In the genomic region with DNA sequence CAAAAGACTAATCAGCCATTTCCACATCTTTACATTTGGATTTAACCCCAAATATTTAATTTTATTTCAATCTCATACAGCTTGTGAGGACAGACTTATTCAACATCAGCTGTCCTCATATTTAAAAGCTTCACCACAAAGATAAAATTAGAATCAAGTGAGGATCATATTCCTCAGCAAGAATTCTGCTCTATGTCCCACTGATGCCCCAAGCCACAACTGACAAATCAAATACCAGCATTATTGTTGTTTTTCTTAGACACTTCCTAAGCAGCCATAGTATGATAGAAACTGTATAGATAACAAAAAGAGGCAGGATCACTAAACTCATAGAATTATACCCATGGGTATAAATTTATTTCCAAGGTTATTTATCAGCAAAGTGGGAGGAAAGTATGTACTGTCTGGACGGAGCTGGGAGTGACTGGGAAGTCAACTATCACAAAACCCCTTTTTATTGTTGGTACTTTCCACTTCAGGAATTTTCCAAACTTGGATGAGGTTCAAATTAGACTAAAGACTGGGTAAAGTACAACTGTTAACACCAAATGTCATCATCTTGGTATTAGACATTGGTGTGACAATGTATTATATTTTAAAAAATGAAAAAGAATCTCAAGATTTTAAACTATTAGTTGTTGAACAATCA, we compare ENCODE assay signal across 18 cellular contexts. TPM values are rescaled to one million over a fixed set of nuclear protein-coding genes. Genes with fewer than 3 reads are reported as not detected.
DNase-seq lines count a peak whose midpoint lies in the region; ATAC-seq, FAIRE-seq and TF ChIP-seq lines count a peak whose summit lies in the region.
"Had no signal": no experiment of that assay in that cellular context is flagged by ENCODE, and none has a peak within 500 bp of the region (broad histone marks: within the 10 kb centered on the region; RNA-seq: fewer than 3 reads in every experiment).

No MANE protein-coding gene starts in this region.

- H3K27ac Mint-ChIP-seq in osteocyte (ENCODE audit: unreplicated experiment): peak overlapping the region; percentile 42
- H3K27ac Mint-ChIP-seq: CD4-positive, CD25-positive, alpha-beta regulatory T cell; immature natural killer cell; T-helper 2 cell treated with Interferon-gamma antibody and Interleukin-4, amounts not matched to agents 5 μg/mL and 100 μg/mL, for 36 hours had no signal

- ATAC-seq in HepG2: no peak

- intact Hi-C loops in adrenal gland (cut with DNase I): no loop called here
- intact Hi-C loops in vagina (cut with DNase I): no loop called here
- intact Hi-C loops in HepG2 (cut with micrococcal nuclease; ENCODE audit: unreplicated experiment): no loop called here

- no peak overlapping the region for H3K4me3 ChIP-seq in adrenal gland
- H3K4me3 ChIP-seq in fibroblast of the aortic adventitia (ENCODE audit: low read depth, low read length): no peak overlapping the region
- no peak overlapping the region for H3K4me3 ChIP-seq in vagina
- no peak overlapping the region for H3K4me3 ChIP-seq in HepG2 (replicated peaks in 1 of 3; ENCODE audit: insufficient read depth in 1 of 3, low read depth in 2 of 3, low read length in 3 of 3)

- no peak for TF ChIP-seq EP300 in HepG2 (IDR thresholded peaks at IDR 0.05; ENCODE audit: low read depth in 2 of 2, low read length in 2 of 2)
- no peak for TF ChIP-seq EP300 in HepG2 (CRISPR knock-in tag; IDR thresholded peaks at IDR 0.05; ENCODE audit: borderline replicate concordance)

- POLR2A ChIA-PET in HepG2 (lab: Yijun Ruan, JAX): no interaction called here

- no peak overlapping the region for H3K4me3 Mint-ChIP-seq in osteocyte (ENCODE audit: unreplicated experiment)
- H3K4me3 Mint-ChIP-seq: CD4-positive, CD25-positive, alpha-beta regulatory T cell; immature natural killer cell; T-helper 2 cell treated with Interferon-gamma antibody and Interleukin-4, amounts not matched to agents 5 μg/mL and 100 μg/mL, for 36 hours had no signal

- no peak for DNase-seq in adrenal gland
- DNase-seq in fibroblast of the aortic adventitia (ENCODE audit: low read depth): peak; percentile 23
- DNase-seq in osteocyte (ENCODE audit: extremely low spot score, unreplicated experiment): no peak
- DNase-seq in vagina (ENCODE audit: extremely low spot score in 2 of 2): no peak
- DNase-seq in AG08396 (ENCODE audit: low spot score): no peak
- DNase-seq in HepG2 (ENCODE audit: low spot score): no peak
- DNase-seq in CD1c-positive myeloid dendritic cell (ENCODE audit: extremely low spot score): no peak
- DNase-seq: activated gamma-delta T cell; CD4-positive, CD25-positive, alpha-beta regulatory T cell; immature natural killer cell; NCI-H146; NCI-H446; SHP77 treated with DMSO at 0.1 percent for 48 hours had no signal

- H3K9me3 Mint-ChIP-seq in osteocyte (ENCODE audit: unreplicated experiment): no peaks in the 10 kb centered on the region
- H3K9me3 Mint-ChIP-seq: CD4-positive, CD25-positive, alpha-beta regulatory T cell; immature natural killer cell; T-helper 2 cell treated with Interferon-gamma antibody and Interleukin-4, amounts not matched to agents 5 μg/mL and 100 μg/mL, for 36 hours had no signal

- CTCF ChIA-PET in HepG2 (lab: Yijun Ruan, JAX; ENCODE audit: low intra/inter-chr PET ratio, low total read pairs): no interaction called here

- H3K4me2 ChIP-seq in HepG2 (ENCODE audit: low read depth, low read length): no peak overlapping the region

- TF ChIP-seq RAD21 in HepG2 (CRISPR knock-in tag; IDR thresholded peaks at IDR 0.05): no peak

- TF ChIP-seq POLR2A in adrenal gland (IDR thresholded peaks at IDR 0.05): no peak
- no peak for TF ChIP-seq POLR2A in vagina (IDR thresholded peaks at IDR 0.05)
- no peak for TF ChIP-seq POLR2A in HepG2 (IDR thresholded peaks at IDR 0.05; ENCODE audit: insufficient read depth in 1 of 2, low read depth in 2 of 2, low read length in 2 of 2)

- TF ChIP-seq CTCF in adrenal gland (IDR thresholded peaks at IDR 0.05) (no peak), fibroblast of the aortic adventitia (IDR thresholded peaks at IDR 0.05; ENCODE audit: insufficient read depth, low read length) (no peak), osteocyte (IDR thresholded peaks at IDR 0.05) (no peak), vagina (IDR thresholded peaks at IDR 0.05) (no peak), HepG2 (CRISPR knock-in tag; IDR thresholded peaks at IDR 0.05) (no peak)

- H3K79me2 ChIP-seq in HepG2 (ENCODE audit: insufficient read depth, low read length): no peaks in the 10 kb centered on the region

- no peak overlapping the region for H3K9ac ChIP-seq in HepG2 (ENCODE audit: insufficient read depth, low read depth, low read length)

- in situ Hi-C loops in HepG2 (cut with HindIII; ENCODE audit: extremely low pct_ligation_motif_present, low pct_unique_long_range_greater_than_20kb): no loop called here

- H3K9me3 ChIP-seq in adrenal gland (replicated peaks in 1 of 3): no peaks in the 10 kb centered on the region
- no peaks in the 10 kb centered on the region for H3K9me3 ChIP-seq in vagina
- no peaks in the 10 kb centered on the region for H3K9me3 ChIP-seq in HepG2 (ENCODE audit: low read length)

- peaks cover 30% of the 10 kb centered on the region for H3K4me1 Mint-ChIP-seq in osteocyte (ENCODE audit: unreplicated experiment)
- H3K4me1 Mint-ChIP-seq: immature natural killer cell had no signal

- 67 to 82% (median 70%) methylated on average over 1 of the region's 1 CpG for WGBS in adrenal gland, 4 donors
- WGBS in HepG2 (ENCODE audit: low lambda C conversion rate): 4% methylated on average over 1 of the region's 1 CpG

- no peak for FAIRE-seq in HepG2 (lab: Jason Lieb, UNC)

- no peaks in the 10 kb centered on the region for H3K36me3 Mint-ChIP-seq in osteocyte (ENCODE audit: unreplicated experiment)

- H3K36me3 ChIP-seq in adrenal gland (replicated peaks in 1 of 2) (no peaks in the 10 kb centered on the region), vagina (no peaks in the 10 kb centered on the region), HepG2 (replicated peaks in 1 of 2; ENCODE audit: control insufficient read depth in 1 of 2, insufficient read depth in 2 of 2, low read length in 2 of 2) (no peaks in the 10 kb centered on the region)

- no TSS peak for BruUV-seq in HepG2 (replicated peaks; lab: Mats Ljungman, UMichigan)

- H2AFZ ChIP-seq in HepG2 (ENCODE audit: low read length): no peak overlapping the region

- H3K4me1 ChIP-seq in adrenal gland (replicated peaks in 1 of 2) (peaks cover 15 to 35% of the 10 kb centered on the region in 2 donors), vagina (peaks cover 12% of the 10 kb centered on the region), HepG2 (ENCODE audit: insufficient read depth, low read length) (no peaks in the 10 kb centered on the region)

- peak overlapping the region in 4 of 5 donors; percentile 46 to 81 (median 66) for H3K27ac ChIP-seq in adrenal gland
- peak overlapping the region; percentile 1 for H3K27ac ChIP-seq in vagina
- no peak overlapping the region for H3K27ac ChIP-seq in HepG2 (ENCODE audit: extremely low read length, insufficient read depth, low read length)

- H3K27me3 ChIP-seq in adrenal gland: no peaks in the 10 kb centered on the region
- H3K27me3 ChIP-seq in vagina: no peaks in the 10 kb centered on the region
- no peaks in the 10 kb centered on the region; a peak in 1 of 5 replicates for H3K27me3 ChIP-seq in HepG2 (ENCODE audit: control insufficient read depth in 1 of 2, insufficient read depth in 2 of 2, low read length in 2 of 2)

- peaks cover 5% of the 10 kb centered on the region for H3K27me3 Mint-ChIP-seq in osteocyte (ENCODE audit: unreplicated experiment)

- no peaks in the 10 kb centered on the region for H4K20me1 ChIP-seq in HepG2 (ENCODE audit: insufficient read depth, low read length)

RNA-seq across cellular contexts. Expression of a gene that starts 29.8 kb away (rescaled TPM):
- total RNA-seq in adrenal gland: 1 to 10 TPM in 2 of 8 donors, under 1 TPM in 5, not detected in 1; 0.39 to 5.3 (median 0.86) TPM
- 1 to 10 TPM; 2.9 to 7.8 (median 3.7) TPM for polyA plus RNA-seq in adrenal gland
- total RNA-seq in fibroblast of the aortic adventitia (ENCODE audit: low replicate concordance): not detected in 2 replicates
- not detected in 2 replicates for total RNA-seq in osteocyte
- total RNA-seq in vagina: 5.4 TPM
- total RNA-seq in HepG2 (2016; rRNA removed; fragmentation: Illumina TruSeq; extraction: Trizol): not detected in 2 replicates
- not detected in 2 replicates for total RNA-seq in HepG2 (2016; cell fraction: cytosol; rRNA removed; fragmentation: Illumina TruSeq; extraction: Trizol; ENCODE audit: low read depth)
- not detected in 2 replicates for total RNA-seq in HepG2 (2016; cell fraction: insoluble cytoplasmic fraction; rRNA removed; fragmentation: Illumina TruSeq; extraction: Trizol)
- not detected in 2 replicates for total RNA-seq in HepG2 (2016; cell fraction: membrane; rRNA removed; fragmentation: Illumina TruSeq; extraction: Trizol)
- not detected in 2 replicates for total RNA-seq in HepG2 (2016; cell fraction: nucleus; rRNA removed; fragmentation: Illumina TruSeq; extraction: Trizol)
- not detected in 2 replicates for polyA plus RNA-seq in HepG2 (2011; rRNA removed)
- not detected in 2 replicates for polyA plus RNA-seq in HepG2 (2011; cell fraction: cytosol; rRNA removed)
- polyA plus RNA-seq in HepG2 (2011; cell fraction: nucleus; rRNA removed): not detected in 2 replicates
- not detected in 2 replicates for polyA plus RNA-seq in HepG2 (2012)
- polyA plus RNA-seq in HepG2 (2016; cell fraction: cytosol; fragmentation: Illumina TruSeq; extraction: Trizol; ENCODE audit: low read depth): not detected in 2 replicates
- polyA plus RNA-seq in HepG2 (2016; cell fraction: insoluble cytoplasmic fraction; fragmentation: Illumina TruSeq; extraction: Trizol; ENCODE audit: low read depth): not detected in 2 replicates
- polyA plus RNA-seq in HepG2 (2016; cell fraction: membrane; fragmentation: Illumina TruSeq; extraction: Trizol; ENCODE audit: low read depth): not detected in 2 replicates
- polyA plus RNA-seq in HepG2 (2016; cell fraction: nucleus; fragmentation: Illumina TruSeq; extraction: Trizol; ENCODE audit: insufficient read depth, low read depth): not detected in 2 replicates
- not detected in 2 replicates for polyA minus RNA-seq in HepG2 (2011; rRNA and poly(A)+ RNA removed; ENCODE audit: low replicate concordance)
- polyA minus RNA-seq in HepG2 (2011; cell fraction: cytosol; rRNA and poly(A)+ RNA removed): not detected in 2 replicates
- not detected in 2 replicates for polyA minus RNA-seq in HepG2 (2011; cell fraction: nucleus; rRNA and poly(A)+ RNA removed)
- total RNA-seq: CD4-positive, CD25-positive, alpha-beta regulatory T cell; Daoy; HT-29 had no signal

RNA-seq across cellular contexts. Expression of a gene that starts 51.4 kb away (rescaled TPM):
- total RNA-seq in adrenal gland: under 1 TPM in 4 of 8 donors, not detected in 4; 0.14 to 0.52 (median 0.48) TPM
- polyA plus RNA-seq in adrenal gland: under 1 TPM in 2 of 3 donors, not detected in 1; 0.17 to 0.66 TPM
- not detected in 2 replicates for total RNA-seq in fibroblast of the aortic adventitia (ENCODE audit: low replicate concordance)
- not detected in 2 replicates for total RNA-seq in osteocyte
- total RNA-seq in vagina: not detected
- not detected in 2 replicates for total RNA-seq in HepG2 (2016; rRNA removed; fragmentation: Illumina TruSeq; extraction: Trizol)
- not detected in 2 replicates for total RNA-seq in HepG2 (2016; cell fraction: cytosol; rRNA removed; fragmentation: Illumina TruSeq; extraction: Trizol; ENCODE audit: low read depth)
- not detected in 2 replicates for total RNA-seq in HepG2 (2016; cell fraction: insoluble cytoplasmic fraction; rRNA removed; fragmentation: Illumina TruSeq; extraction: Trizol)
- total RNA-seq in HepG2 (2016; cell fraction: membrane; rRNA removed; fragmentation: Illumina TruSeq; extraction: Trizol): not detected in 2 replicates
- not detected in 2 replicates for total RNA-seq in HepG2 (2016; cell fraction: nucleus; rRNA removed; fragmentation: Illumina TruSeq; extraction: Trizol)
- polyA plus RNA-seq in HepG2 (2011; rRNA removed): not detected in 2 replicates
- not detected in 2 replicates for polyA plus RNA-seq in HepG2 (2011; cell fraction: cytosol; rRNA removed)
- polyA plus RNA-seq in HepG2 (2011; cell fraction: nucleus; rRNA removed): not detected in 2 replicates
- not detected in 2 replicates for polyA plus RNA-seq in HepG2 (2012)
- polyA plus RNA-seq in HepG2 (2016; cell fraction: cytosol; fragmentation: Illumina TruSeq; extraction: Trizol; ENCODE audit: low read depth): not detected in 2 replicates
- polyA plus RNA-seq in HepG2 (2016; cell fraction: insoluble cytoplasmic fraction; fragmentation: Illumina TruSeq; extraction: Trizol; ENCODE audit: low read depth): not detected in 2 replicates
- not detected in 2 replicates for polyA plus RNA-seq in HepG2 (2016; cell fraction: membrane; fragmentation: Illumina TruSeq; extraction: Trizol; ENCODE audit: low read depth)
- polyA plus RNA-seq in HepG2 (2016; cell fraction: nucleus; fragmentation: Illumina TruSeq; extraction: Trizol; ENCODE audit: insufficient read depth, low read depth): not detected in 2 replicates
- polyA minus RNA-seq in HepG2 (2011; rRNA and poly(A)+ RNA removed; ENCODE audit: low replicate concordance): not detected in 2 replicates
- not detected in 2 replicates for polyA minus RNA-seq in HepG2 (2011; cell fraction: cytosol; rRNA and poly(A)+ RNA removed)
- not detected in 2 replicates for polyA minus RNA-seq in HepG2 (2011; cell fraction: nucleus; rRNA and poly(A)+ RNA removed)
- total RNA-seq: CD4-positive, CD25-positive, alpha-beta regulatory T cell; Daoy; HT-29; mesenteric fat pad; subcutaneous adipose tissue had no signal
